In the genomic region with DNA sequence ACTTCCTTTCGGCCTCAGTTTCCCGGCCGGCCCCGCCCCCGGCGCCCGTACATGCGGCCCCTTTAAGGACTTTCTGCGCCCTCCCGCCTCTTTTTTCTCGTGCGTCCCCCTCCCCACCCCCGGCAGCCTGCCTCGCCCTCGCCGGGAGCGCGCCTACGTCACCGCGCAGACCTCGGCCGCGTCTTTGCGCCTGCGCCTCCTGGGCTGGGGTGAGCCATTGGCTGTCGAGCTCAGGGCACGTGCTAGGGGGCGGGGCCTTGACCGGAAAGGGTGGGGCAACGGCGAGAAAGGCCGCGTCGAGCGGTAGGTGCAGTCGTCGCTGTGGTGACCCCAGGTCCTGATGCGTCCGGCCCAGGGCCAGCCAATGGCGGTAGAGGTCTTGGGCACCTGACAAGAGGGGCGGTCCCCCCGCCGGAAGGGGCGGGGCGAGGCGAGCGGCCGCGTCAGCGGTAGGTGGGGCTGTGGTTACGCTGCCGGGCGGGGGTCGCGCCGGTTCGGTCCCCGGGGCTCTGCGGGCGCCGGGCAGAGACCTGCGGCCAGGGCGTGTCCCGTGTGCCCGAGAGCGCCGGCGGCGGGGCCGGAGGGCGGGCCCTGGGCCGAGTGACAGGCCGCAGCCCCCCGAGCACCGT, we compare ENCODE assay signal across 8 cellular contexts. TPM values are rescaled to one million over a fixed set of nuclear protein-coding genes. Genes with fewer than 3 reads are reported as not detected.
DNase-seq lines count a peak whose midpoint lies in the region; ATAC-seq, FAIRE-seq and TF ChIP-seq lines count a peak whose summit lies in the region.

A gene with protein sequence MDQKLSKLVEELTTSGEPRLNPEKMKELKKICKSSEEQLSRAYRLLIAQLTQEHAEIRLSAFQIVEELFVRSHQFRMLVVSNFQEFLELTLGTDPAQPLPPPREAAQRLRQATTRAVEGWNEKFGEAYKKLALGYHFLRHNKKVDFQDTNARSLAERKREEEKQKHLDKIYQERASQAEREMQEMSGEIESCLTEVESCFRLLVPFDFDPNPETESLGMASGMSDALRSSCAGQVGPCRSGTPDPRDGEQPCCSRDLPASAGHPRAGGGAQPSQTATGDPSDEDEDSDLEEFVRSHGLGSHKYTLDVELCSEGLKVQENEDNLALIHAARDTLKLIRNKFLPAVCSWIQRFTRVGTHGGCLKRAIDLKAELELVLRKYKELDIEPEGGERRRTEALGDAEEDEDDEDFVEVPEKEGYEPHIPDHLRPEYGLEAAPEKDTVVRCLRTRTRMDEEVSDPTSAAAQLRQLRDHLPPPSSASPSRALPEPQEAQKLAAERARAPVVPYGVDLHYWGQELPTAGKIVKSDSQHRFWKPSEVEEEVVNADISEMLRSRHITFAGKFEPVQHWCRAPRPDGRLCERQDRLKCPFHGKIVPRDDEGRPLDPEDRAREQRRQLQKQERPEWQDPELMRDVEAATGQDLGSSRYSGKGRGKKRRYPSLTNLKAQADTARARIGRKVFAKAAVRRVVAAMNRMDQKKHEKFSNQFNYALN (plus strand): TSS at position 428 of the 629 bp plus-strand sequence. CDS start 884 bp downstream, outside the sequence.

- peak within 1 kb of the TSS; percentile 86 for H3K27ac ChIP-seq in angular gyrus (ENCODE audit: low read depth, low read length)
- H3K27ac ChIP-seq in right atrium auricular region = peak within 1 kb of the TSS; percentile 97 to 98
- peak within 1 kb of the TSS; percentile 100 for H3K27ac ChIP-seq in psoas muscle

- intact Hi-C loops in psoas muscle (cut with DNase I) = loop anchor here (1.0 to 5.0 kb wide), 2 partner anchors 55 to 98 kb away; a partner anchor contains a TSS

- peak within 1 kb of the TSS; percentile 74 to 99 for H3K4me3 ChIP-seq in right atrium auricular region
- peak within 1 kb of the TSS; percentile 95 for H3K4me3 ChIP-seq in psoas muscle

- FAIRE-seq in urothelium cell line (lab: Jason Lieb, UNC) = peak; percentile 79

- ATAC-seq in GM18498 (IDR thresholded peaks at IDR 0.05; ENCODE audit: unreplicated experiment) = peak; percentile 94
- peak; percentile 93 for ATAC-seq in HG02938 (IDR thresholded peaks at IDR 0.05; ENCODE audit: unreplicated experiment)
- ATAC-seq in psoas muscle = peak; percentile 96 to 97 (median 96)

- TF ChIP-seq CTCF in right atrium auricular region (IDR thresholded peaks at IDR 0.05) (no peak), psoas muscle (IDR thresholded peaks at IDR 0.05) (no peak)

- peaks cover 0 to 29% of the 10 kb centered on the region in 2 donors for H3K4me1 ChIP-seq in right atrium auricular region
- peaks cover 15% of the 10 kb centered on the region for H3K4me1 ChIP-seq in psoas muscle

- H3K27me3 ChIP-seq in right atrium auricular region (no peaks in the 10 kb centered on the region), psoas muscle (ENCODE audit: insufficient read depth in 3 of 3, low read length in 2 of 3) (no peaks in the 10 kb centered on the region)

- WGBS in psoas muscle, 3 donors = 0 to 1% (median 0%) methylated on average over 48 to 76 of the region's 76 CpGs

- DNase-seq in NCI-H187 (lab: John Stamatoyannopoulos, UW) = peak; percentile 99
- DNase-seq in T-helper 2 cell = peak; percentile 100
- DNase-seq in right atrium auricular region (ENCODE audit: low spot score) = peak; percentile 100
- DNase-seq in psoas muscle = peak; percentile 100
- peak; percentile 98 for DNase-seq in urothelium cell line (ENCODE audit: low spot score)

- H3K36me3 ChIP-seq in right atrium auricular region = peaks cover 3% of the 10 kb centered on the region
- H3K36me3 ChIP-seq in psoas muscle (ENCODE audit: insufficient read depth in 1 of 2, low read depth in 1 of 2) = peaks cover 0 to 19% of the 10 kb centered on the region in 2 donors

- no peaks in the 10 kb centered on the region for H3K9me3 ChIP-seq in right atrium auricular region
- no peaks in the 10 kb centered on the region for H3K9me3 ChIP-seq in psoas muscle

RNA-seq across cellular contexts. Expression of the gene that starts here (rescaled TPM):
- total RNA-seq in right atrium auricular region = 1 to 10 TPM; 4.4 to 7.5 TPM
- total RNA-seq in psoas muscle = 1 to 10 TPM; 6.3 to 9.4 (median 8.3) TPM
- polyA plus RNA-seq in psoas muscle = 1 to 10 TPM; 1.9 to 9.3 (median 3.6) TPM

Comparison
In these comparisons a context has a peak if more than half of its experiments do, and no peak if none do; other contexts are left out.
1. Peak in every context shown above with its lines: DNase-seq, ATAC-seq, H3K4me3 ChIP-seq and H3K27ac ChIP-seq.